In genomic region chr3:67998222-67998760, GRCh38 we compare ENCODE assay signal across 18 cellular contexts.
DNase-seq lines count a peak whose midpoint lies in the region; ATAC-seq and TF ChIP-seq lines count a peak whose summit lies in the region.
"Had no signal": no experiment of that assay in that cellular context is flagged by ENCODE, and none has a peak within 500 bp of the region (broad histone marks: within the 10 kb centered on the region; RNA-seq: fewer than 3 reads in every experiment).

No MANE protein-coding gene starts in this region.

- TF ChIP-seq POLR2A in ovary (IDR thresholded peaks at IDR 0.05): no peak

- POLR2A ChIA-PET in WTC11 (lab: Charles Lee): no interaction called here

- ATAC-seq in WTC11: peak; percentile 68
- ATAC-seq in HG03442 (IDR thresholded peaks at IDR 0.05; ENCODE audit: unreplicated experiment): no peak

- H3K9me3 Mint-ChIP-seq in WTC11: peaks cover 18% of the 10 kb centered on the region

- TF ChIP-seq CTCF in WTC11 (IDR thresholded peaks at IDR 0.05) (no peak), ovary (IDR thresholded peaks at IDR 0.05) (no peak)

- H3K4me1 ChIP-seq in ovary (ENCODE audit: insufficient read depth): no peaks in the 10 kb centered on the region
- H3K4me1 ChIP-seq: BE2C, Caco-2 had no signal

- in situ Hi-C loops in Caki2 (cut with HindIII; ENCODE audit: low pct_unique_long_range_greater_than_20kb, low sequenced_read_pairs): no loop called here

- no peaks in the 10 kb centered on the region for H3K9me3 ChIP-seq in ovary
- H3K9me3 ChIP-seq: BE2C, Caco-2 had no signal

- TF ChIP-seq EP300 in ovary (IDR thresholded peaks at IDR 0.05): no peak

- CTCF ChIA-PET in WTC11 (lab: Charles Lee): interaction anchor here (1.4 kb wide), 1 partner anchor 9 kb away, joined by 7 read pairs; no protein-coding TSS in a partner anchor

- H3K27ac Mint-ChIP-seq in WTC11: no peak overlapping the region
- H3K27ac Mint-ChIP-seq: CD4-positive, CD25-positive, alpha-beta regulatory T cell; CD8-positive, alpha-beta memory T cell had no signal

- H3K36me3 ChIP-seq in ovary: no peaks in the 10 kb centered on the region
- H3K36me3 ChIP-seq: BE2C had no signal

- no peak overlapping the region for H3K4me3 Mint-ChIP-seq in WTC11
- H3K4me3 Mint-ChIP-seq: CD4-positive, CD25-positive, alpha-beta regulatory T cell; CD8-positive, alpha-beta memory T cell had no signal

- intact Hi-C loops in ovary (cut with DNase I): no loop called here

- H3K27me3 ChIP-seq in ovary: no peaks in the 10 kb centered on the region
- H3K27me3 ChIP-seq: BE2C had no signal

- peaks cover 67% of the 10 kb centered on the region for H3K27me3 Mint-ChIP-seq in WTC11 (ENCODE audit: low read depth)

- H3K36me3 Mint-ChIP-seq in WTC11: peaks cover 7% of the 10 kb centered on the region
- H3K36me3 Mint-ChIP-seq: CD4-positive, CD25-positive, alpha-beta regulatory T cell had no signal

- no peak overlapping the region for H3K27ac ChIP-seq in ovary

- DNase-seq in Caki2 (ENCODE audit: low read depth): peak; percentile 4
- DNase-seq in WTC11 (ENCODE audit: low spot score): no peak
- DNase-seq in iPS-NIHi11 (ENCODE audit: low spot score): peak; percentile 37
- peak; percentile 56 for DNase-seq in renal cortical epithelial cell (ENCODE audit: low read depth)
- DNase-seq in stimulated activated CD4-positive, alpha-beta T cell treated with anti-CD3 and anti-CD28 coated beads, Interleukin-4, amount 100 ng/mL, for 4 hours: no peak
- no peak for DNase-seq in LoVo (ENCODE audit: low spot score)
- no peak for DNase-seq in ovary
- DNase-seq: 8988T; BE2C; C1 segment of cervical spinal cord; Caco-2; CD4-positive, CD25-positive, alpha-beta regulatory T cell; CD8-positive, alpha-beta memory T cell; DMS79 treated with DMSO at 0.1 percent for 48 hours; GF-D8; GOT3; H9 had no signal

- peaks cover 10% of the 10 kb centered on the region for H3K4me1 Mint-ChIP-seq in WTC11
- H3K4me1 Mint-ChIP-seq: CD8-positive, alpha-beta memory T cell had no signal

- WGBS in ovary, 3 donors: 61 to 66% (median 63%) methylated on average over 4 of the region's 4 CpGs

- no peak overlapping the region for H3K4me3 ChIP-seq in ovary

TF ChIP-seq in WTC11, 78 proteins besides CTCF, POLR2A, EP300 and RAD21 (continues in another document):
- no peak for TF ChIP-seq AFF4 (CRISPR knock-in tag; IDR thresholded peaks at IDR 0.05; ENCODE audit: borderline replicate concordance)
- no peak for TF ChIP-seq TP53 (CRISPR knock-in tag; IDR thresholded peaks at IDR 0.05)
- no peak; the same call in 1 of the 2 replicates for TF ChIP-seq TEAD1 (CRISPR knock-in tag; IDR thresholded peaks at IDR 0.05)
- TF ChIP-seq USF2 (CRISPR knock-in tag; IDR thresholded peaks at IDR 0.05): no peak
- TF ChIP-seq, protein P1, sequence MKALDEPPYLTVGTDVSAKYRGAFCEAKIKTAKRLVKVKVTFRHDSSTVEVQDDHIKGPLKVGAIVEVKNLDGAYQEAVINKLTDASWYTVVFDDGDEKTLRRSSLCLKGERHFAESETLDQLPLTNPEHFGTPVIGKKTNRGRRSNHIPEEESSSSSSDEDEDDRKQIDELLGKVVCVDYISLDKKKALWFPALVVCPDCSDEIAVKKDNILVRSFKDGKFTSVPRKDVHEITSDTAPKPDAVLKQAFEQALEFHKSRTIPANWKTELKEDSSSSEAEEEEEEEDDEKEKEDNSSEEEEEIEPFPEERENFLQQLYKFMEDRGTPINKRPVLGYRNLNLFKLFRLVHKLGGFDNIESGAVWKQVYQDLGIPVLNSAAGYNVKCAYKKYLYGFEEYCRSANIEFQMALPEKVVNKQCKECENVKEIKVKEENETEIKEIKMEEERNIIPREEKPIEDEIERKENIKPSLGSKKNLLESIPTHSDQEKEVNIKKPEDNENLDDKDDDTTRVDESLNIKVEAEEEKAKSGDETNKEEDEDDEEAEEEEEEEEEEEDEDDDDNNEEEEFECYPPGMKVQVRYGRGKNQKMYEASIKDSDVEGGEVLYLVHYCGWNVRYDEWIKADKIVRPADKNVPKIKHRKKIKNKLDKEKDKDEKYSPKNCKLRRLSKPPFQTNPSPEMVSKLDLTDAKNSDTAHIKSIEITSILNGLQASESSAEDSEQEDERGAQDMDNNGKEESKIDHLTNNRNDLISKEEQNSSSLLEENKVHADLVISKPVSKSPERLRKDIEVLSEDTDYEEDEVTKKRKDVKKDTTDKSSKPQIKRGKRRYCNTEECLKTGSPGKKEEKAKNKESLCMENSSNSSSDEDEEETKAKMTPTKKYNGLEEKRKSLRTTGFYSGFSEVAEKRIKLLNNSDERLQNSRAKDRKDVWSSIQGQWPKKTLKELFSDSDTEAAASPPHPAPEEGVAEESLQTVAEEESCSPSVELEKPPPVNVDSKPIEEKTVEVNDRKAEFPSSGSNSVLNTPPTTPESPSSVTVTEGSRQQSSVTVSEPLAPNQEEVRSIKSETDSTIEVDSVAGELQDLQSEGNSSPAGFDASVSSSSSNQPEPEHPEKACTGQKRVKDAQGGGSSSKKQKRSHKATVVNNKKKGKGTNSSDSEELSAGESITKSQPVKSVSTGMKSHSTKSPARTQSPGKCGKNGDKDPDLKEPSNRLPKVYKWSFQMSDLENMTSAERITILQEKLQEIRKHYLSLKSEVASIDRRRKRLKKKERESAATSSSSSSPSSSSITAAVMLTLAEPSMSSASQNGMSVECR (CRISPR knock-in tag; IDR thresholded peaks at IDR 0.05; ENCODE audit: borderline replicate concordance): no peak
- TF ChIP-seq GTF2I (CRISPR knock-in tag; conservative IDR thresholded peaks at IDR 0.05): no peak
- no peak for TF ChIP-seq ZNF263 (CRISPR knock-in tag; IDR thresholded peaks at IDR 0.05; ENCODE audit: low read depth)
- TF ChIP-seq MAX (CRISPR knock-in tag; IDR thresholded peaks at IDR 0.05): no peak
- no peak for TF ChIP-seq ZNF512 (CRISPR knock-in tag; IDR thresholded peaks at IDR 0.05; ENCODE audit: borderline replicate concordance)
- no peak for TF ChIP-seq SMAD4 (CRISPR knock-in tag; IDR thresholded peaks at IDR 0.05)
- TF ChIP-seq SOX15 (CRISPR knock-in tag; IDR thresholded peaks at IDR 0.05): no peak
- no peak for TF ChIP-seq JAZF1 (CRISPR knock-in tag; IDR thresholded peaks at IDR 0.05)
- no peak for TF ChIP-seq PREB (CRISPR knock-in tag; IDR thresholded peaks at IDR 0.05; ENCODE audit: borderline replicate concordance)
- no peak for TF ChIP-seq FOXK1 (CRISPR knock-in tag; IDR thresholded peaks at IDR 0.05)

Comparison
In these comparisons a context has a peak if more than half of its experiments do, and no peak if none do; other contexts are left out.
1. DNase-seq: peak in Caki2 (single experiment), iPS-NIHi11 (single experiment) and renal cortical epithelial cell (single experiment); none in WTC11 (single experiment), stimulated activated CD4-positive, alpha-beta T cell treated with anti-CD3 and anti-CD28 coated beads, Interleukin-4, amount 100 ng/mL, for 4 hours (0 of 2), LoVo (single experiment) and ovary (0 of 5).